In genomic region chr2:70094978-70095832, GRCh38 we compare ENCODE assay signal across 8 cellular contexts. TPM values are rescaled to one million over a fixed set of nuclear protein-coding genes. Genes with fewer than 3 reads are reported as not detected.
DNase-seq lines count a peak whose midpoint lies in the region; ATAC-seq, FAIRE-seq and TF ChIP-seq lines count a peak whose summit lies in the region.

No MANE protein-coding gene starts in this region.

- peak; percentile 43 for FAIRE-seq in keratinocyte (lab: Jason Lieb, UNC)

- in situ Hi-C loops in Panc1 (cut with HindIII; ENCODE audit: low pct_unique_long_range_greater_than_20kb, low sequenced_read_pairs) = no loop called here

- POLR2A ChIA-PET in GM10248 (lab: Yijun Ruan, JAX) = interaction anchor here (1.0 to 1.4 kb wide), 3 partner anchors 10 to 181 kb away, joined by 3 to 4 read pairs (median 3); partner anchors contain the start of gene MXD1
- POLR2A ChIA-PET in Panc1 (lab: Charles Lee) = no interaction called here

- H3K4me1 ChIP-seq in Panc1 (ENCODE audit: control insufficient read depth, insufficient read depth, low read length) (no peaks in the 10 kb centered on the region; the same call in 1 of the 2 replicates), keratinocyte (ENCODE audit: control insufficient read depth, extremely low read depth, insufficient read depth, low read length) (peaks cover 13% of the 10 kb centered on the region), testis (peaks cover 10% of the 10 kb centered on the region)

- H4K20me1 ChIP-seq in keratinocyte (ENCODE audit: control insufficient read depth, extremely low read depth, insufficient read depth, low read length) = no peaks in the 10 kb centered on the region

- peak overlapping the region; percentile 47 for H3K9ac ChIP-seq in keratinocyte (ENCODE audit: control insufficient read depth, extremely low read depth, insufficient read depth, low read length)

- H3K79me2 ChIP-seq in keratinocyte (ENCODE audit: control insufficient read depth, insufficient read depth, low read length) = peaks cover under 1% of the 10 kb centered on the region

- H3K9me3 ChIP-seq in Panc1 (ENCODE audit: control insufficient read depth, insufficient read depth, low read depth, low read length) (no peaks in the 10 kb centered on the region), keratinocyte (ENCODE audit: control insufficient read depth, low read depth, low read length) (no peaks in the 10 kb centered on the region), testis (no peaks in the 10 kb centered on the region)

- peak overlapping the region; percentile 89 for H2AFZ ChIP-seq in keratinocyte (ENCODE audit: control insufficient read depth, low read length)

- intact Hi-C loops in Panc1 (cut with micrococcal nuclease; ENCODE audit: unreplicated experiment) = no loop called here
- intact Hi-C loops in testis (cut with DNase I; ENCODE audit: low total_unique reads) = no loop called here

- peak overlapping the region; percentile 97 for H3K27ac Mint-ChIP-seq in stimulated activated memory B cell treated with anti-CD40 and anti-IgM and Interleukin-4, amounts not matched to agents 10 μg/mL and 1 μg/mL and 100 μg/mL, for 72 hours

- H3K27me3 ChIP-seq in Panc1 (ENCODE audit: control insufficient read depth, insufficient read depth, low read length) (no peaks in the 10 kb centered on the region), keratinocyte (ENCODE audit: control insufficient read depth, extremely low read depth, insufficient read depth, low read length) (no peaks in the 10 kb centered on the region), testis (no peaks in the 10 kb centered on the region)

- dilution Hi-C loops in keratinocyte (cut with MboI; ENCODE audit: extremely low pct_ligation_motif_present, low sequenced_read_pairs) = no loop called here

- peaks cover 46% of the 10 kb centered on the region for H3K4me1 Mint-ChIP-seq in stimulated activated memory B cell treated with anti-CD40 and anti-IgM and Interleukin-4, amounts not matched to agents 10 μg/mL and 1 μg/mL and 100 μg/mL, for 72 hours

- H3K36me3 ChIP-seq in Panc1 (ENCODE audit: control insufficient read depth, insufficient read depth, low read length) = no peaks in the 10 kb centered on the region
- H3K36me3 ChIP-seq in keratinocyte (ENCODE audit: control insufficient read depth in 2 of 2, extremely low read depth in 1 of 2, insufficient read depth in 2 of 2, low read length in 2 of 2) = no peaks in the 10 kb centered on the region
- no peaks in the 10 kb centered on the region for H3K36me3 ChIP-seq in testis (ENCODE audit: low read depth, missing control alignments)

- ATAC-seq in HG02623 (IDR thresholded peaks at IDR 0.05; ENCODE audit: unreplicated experiment) = peak; percentile 67
- no peak for ATAC-seq in Panc1
- peak; percentile 93 for ATAC-seq in stimulated activated memory B cell treated with anti-CD40 and anti-IgM and Interleukin-4, amounts not matched to agents 10 μg/mL and 1 μg/mL and 100 μg/mL, for 72 hours
- ATAC-seq in GM21367 (IDR thresholded peaks at IDR 0.05; ENCODE audit: unreplicated experiment) = no peak

- CTCF ChIA-PET in GM10248 (lab: Yijun Ruan, JAX) = interaction anchor here (0.9 to 1.7 kb wide), 6 partner anchors 14 to 46 kb away, joined by 3 to 7 read pairs (median 5); no protein-coding TSS in a partner anchor
- CTCF ChIA-PET in Panc1 (lab: Charles Lee) = interaction anchor here (0.6 kb wide), 1 partner anchor 20 kb away, joined by 4 read pairs; no protein-coding TSS in a partner anchor

- H3K27ac ChIP-seq in Panc1 (ENCODE audit: low read length) (peak overlapping the region; percentile 3; the same call in 1 of the 2 replicates), keratinocyte (ENCODE audit: control insufficient read depth, insufficient read depth, low read length) (peak overlapping the region; percentile 56), testis (peak overlapping the region in 1 of 2 donors; percentile 71)

- H3K9me3 Mint-ChIP-seq in stimulated activated memory B cell treated with anti-CD40 and anti-IgM and Interleukin-4, amounts not matched to agents 10 μg/mL and 1 μg/mL and 100 μg/mL, for 72 hours = peaks cover 3% of the 10 kb centered on the region

- TF ChIP-seq POLR2A in testis (IDR thresholded peaks at IDR 0.05) = no peak

- no peaks in the 10 kb centered on the region for H3K9me1 ChIP-seq in keratinocyte (ENCODE audit: control insufficient read depth, extremely low read depth, insufficient read depth, low read length)

- peaks cover 20% of the 10 kb centered on the region for H3K36me3 Mint-ChIP-seq in stimulated activated memory B cell treated with anti-CD40 and anti-IgM and Interleukin-4, amounts not matched to agents 10 μg/mL and 1 μg/mL and 100 μg/mL, for 72 hours

- TF ChIP-seq CTCF in GM10248 (IDR thresholded peaks at IDR 0.05; ENCODE audit: control extremely low read depth, extremely low read depth, low read depth, missing control alignments) (no peak), Panc1 (IDR thresholded peaks at IDR 0.05) (no peak), keratinocyte (optimal IDR thresholded peaks at IDR 0.05 in 1 of 3, IDR thresholded peaks at IDR 0.05 in 1 of 3, conservative IDR thresholded peaks at IDR 0.05 in 1 of 3; ENCODE audit: extremely low read depth in 1 of 3, insufficient read depth in 2 of 3, low read length in 3 of 3) (no peak), testis (IDR thresholded peaks at IDR 0.05) (no peak)

- H3K27me3 Mint-ChIP-seq in stimulated activated memory B cell treated with anti-CD40 and anti-IgM and Interleukin-4, amounts not matched to agents 10 μg/mL and 1 μg/mL and 100 μg/mL, for 72 hours = no peaks in the 10 kb centered on the region

- H3K4me3 Mint-ChIP-seq in stimulated activated memory B cell treated with anti-CD40 and anti-IgM and Interleukin-4, amounts not matched to agents 10 μg/mL and 1 μg/mL and 100 μg/mL, for 72 hours = peak overlapping the region; percentile 87

- H3K4me3 ChIP-seq in Panc1 (ENCODE audit: low read depth in 2 of 2, low read length in 2 of 2) (no peak overlapping the region), keratinocyte (ENCODE audit: control insufficient read depth in 2 of 3, extremely low read depth in 1 of 3, insufficient read depth in 2 of 3, low read depth in 1 of 3, low read length in 3 of 3) (no peak overlapping the region), testis (no peak overlapping the region)

- no TSS peak for BruUV-seq in Panc1 (replicated peaks; lab: Mats Ljungman, UMichigan)

- WGBS in testis, 2 donors = 71 to 74% methylated on average over 7 of the region's 7 CpGs

- peak; percentile 63 for DNase-seq in GM10248 (ENCODE audit: extremely low spot score)
- DNase-seq in Panc1 (ENCODE audit: low read depth, low spot score) = no peak
- DNase-seq in anterior cingulate cortex (lab: John Stamatoyannopoulos, UW) = peak in 39 of 58 donors; percentile 16 to 88 (median 58)
- DNase-seq in keratinocyte (ENCODE audit: low read depth, low spot score) = peak; percentile 45
- DNase-seq in testis = no peak

- H3K4me2 ChIP-seq in keratinocyte (ENCODE audit: control insufficient read depth, extremely low read depth, insufficient read depth, low read depth, low read length) = peak overlapping the region; percentile 56

RNA-seq across cellular contexts. Expression of gene PCBP1, which starts 7.9 kb away (rescaled TPM):
- total RNA-seq in Panc1 (2021; ENCODE audit: unreplicated experiment) (276 TPM), testis (100 to 1,000 TPM; 144 to 200 TPM)
- polyA plus RNA-seq in Panc1 (2012; ENCODE audit: insufficient read length) = 289 TPM
- polyA plus RNA-seq in keratinocyte (65.9 to 151 TPM (median 86.8 TPM) in 3 replicates), testis (ENCODE audit: insufficient read depth, low read depth, low replicate concordance) (270 TPM)
- 68.6 TPM for polyA plus RNA-seq in keratinocyte (2011; ENCODE audit: low read depth)
- 118 and 127 TPM in 2 replicates for polyA plus RNA-seq in keratinocyte (2011; cell fraction: cytosol; rRNA removed)
- polyA plus RNA-seq in keratinocyte (2011; cell fraction: nucleus; rRNA removed) = 99.3 and 116 TPM in 2 replicates
- polyA plus RNA-seq in keratinocyte (2012; ENCODE audit: low replicate concordance) = 234 and 283 TPM in 2 replicates
- polyA minus RNA-seq in keratinocyte = 57.8 to 120 TPM (median 62.8 TPM) in 3 replicates
- polyA minus RNA-seq in keratinocyte (2011; cell fraction: cytosol; rRNA and poly(A)+ RNA removed) = 93.2 TPM
- polyA minus RNA-seq in keratinocyte (2011; cell fraction: nucleus; rRNA and poly(A)+ RNA removed) = 30.5 and 40.4 TPM in 2 replicates

Comparison
In these comparisons a context has a peak if more than half of its experiments do, and no peak if none do; other contexts are left out.
1. DNase-seq: peak in GM10248 (single experiment), anterior cingulate cortex (39 of 58) and keratinocyte (single experiment); none in Panc1 (single experiment) and testis (single experiment).
2. ATAC-seq: peak in HG02623 (single experiment) and stimulated activated memory B cell treated with anti-CD40 and anti-IgM and Interleukin-4, amounts not matched to agents 10 μg/mL and 1 μg/mL and 100 μg/mL, for 72 hours (single experiment); none in Panc1 (single experiment) and GM21367 (single experiment).